ENCODE assay signal across 14 cellular contexts in genomic region chr13:71610876-71611275, GRCh38.
A peak's percentile ranks its signal among the peaks of the same experiment; 100 is the strongest.
DNase-seq lines count a peak whose midpoint lies in the region; ATAC-seq and TF ChIP-seq lines count a peak whose summit lies in the region.
"Had no signal": no experiment of that assay in that cellular context is flagged by ENCODE, and none has a peak within 500 bp of the region (broad histone marks: within the 10 kb centered on the region; RNA-seq: fewer than 3 reads in every experiment).

No MANE protein-coding gene starts in this region.

- H3K79me2 ChIP-seq in GM23338 (replicated peaks; ENCODE audit: insufficient read depth) = no peaks in the 10 kb centered on the region
- H3K79me2 ChIP-seq in MM.1S (ENCODE audit: low read length) = no peaks in the 10 kb centered on the region

- H3K27me3 ChIP-seq in GM23338 (ENCODE audit: insufficient read depth) = no peaks in the 10 kb centered on the region
- no peaks in the 10 kb centered on the region for H3K27me3 ChIP-seq in MM.1S (replicated peaks; ENCODE audit: insufficient read depth, low read length)
- H3K27me3 ChIP-seq: cardiac muscle cell had no signal

- H3K9me2 ChIP-seq in GM23338 (ENCODE audit: insufficient read depth) (no peaks in the 10 kb centered on the region), MM.1S (replicated peaks; ENCODE audit: insufficient read depth, low read length) (no peaks in the 10 kb centered on the region)

- H3K27ac ChIP-seq in GM23338 (ENCODE audit: low read depth) (no peak overlapping the region), MM.1S (ENCODE audit: low read length) (no peak overlapping the region)
- H3K27ac ChIP-seq: C4-2B, cardiac muscle cell had no signal

- H3K9me3 Mint-ChIP-seq in GM23338 (no peaks in the 10 kb centered on the region), glutamatergic neuron (ENCODE audit: unreplicated experiment) (peaks cover 5% of the 10 kb centered on the region)
- H3K9me3 Mint-ChIP-seq: stimulated activated naive CD8-positive, alpha-beta T cell treated with anti-CD3 and anti-CD28 coated beads, Interleukin-15, Interleukin-2, amounts not matched to agents 100 ng/mL and 50 ng/mL, for 24 hours; T-helper 1 cell treated with Interleukin-12 subunit alpha and Interleukin-12 subunit beta and Interleukin-4 antibody, amounts not matched to agents 30 μg/mL and 1 μg/mL, for 36 hours had no signal

- H3K9ac ChIP-seq in MM.1S (ENCODE audit: low read length) = no peak overlapping the region

- H3F3A ChIP-seq in GM23338 (replicated peaks; ENCODE audit: low read depth) (no peaks in the 10 kb centered on the region), MM.1S (ENCODE audit: insufficient read depth, low read length) (no peaks in the 10 kb centered on the region)

- TF ChIP-seq CTCF in GM23338 (conservative IDR thresholded peaks at IDR 0.05; ENCODE audit: low read depth in 2 of 2) (no peak), glutamatergic neuron (IDR thresholded peaks at IDR 0.05; ENCODE audit: partially characterized antibody, unreplicated experiment) (no peak), MM.1S (IDR thresholded peaks at IDR 0.05; ENCODE audit: low read length) (no peak)

- H3K4me3 ChIP-seq in GM23338 = no peak overlapping the region
- H3K4me3 ChIP-seq in MM.1S (ENCODE audit: low read length) = no peak overlapping the region
- H3K4me3 ChIP-seq: cardiac muscle cell had no signal

- DNase-seq in GM23338 (ENCODE audit: low spot score) = no peak
- peak; percentile 4 for DNase-seq in HuH-7 (ENCODE audit: low spot score)
- peak; percentile 86 for DNase-seq in NCI-H69 (lab: John Stamatoyannopoulos, UW)
- no peak for DNase-seq in glutamatergic neuron
- no peak for DNase-seq in MM.1S
- no peak for DNase-seq in GDM1 (lab: John Stamatoyannopoulos, UW)
- DNase-seq: effector CD4-positive, alpha-beta T cell; left cardiac atrium; NCI-H226 had no signal

- H3K9me3 ChIP-seq in MM.1S (replicated peaks; ENCODE audit: insufficient read depth, low read length) = no peaks in the 10 kb centered on the region

- no peak overlapping the region for H3K4me3 Mint-ChIP-seq in GM23338
- H3K4me3 Mint-ChIP-seq in glutamatergic neuron (ENCODE audit: unreplicated experiment) = no peak overlapping the region
- H3K4me3 Mint-ChIP-seq: stimulated activated naive CD8-positive, alpha-beta T cell treated with anti-CD3 and anti-CD28 coated beads, Interleukin-15, Interleukin-2, amounts not matched to agents 100 ng/mL and 50 ng/mL, for 24 hours; T-helper 1 cell treated with Interleukin-12 subunit alpha and Interleukin-12 subunit beta and Interleukin-4 antibody, amounts not matched to agents 30 μg/mL and 1 μg/mL, for 36 hours had no signal

- H3K27me3 Mint-ChIP-seq in GM23338 (ENCODE audit: insufficient read depth, low read depth, poor library complexity) (no peaks in the 10 kb centered on the region), glutamatergic neuron (ENCODE audit: unreplicated experiment) (peaks cover 4% of the 10 kb centered on the region)
- H3K27me3 Mint-ChIP-seq: stimulated activated naive CD8-positive, alpha-beta T cell treated with anti-CD3 and anti-CD28 coated beads, Interleukin-15, Interleukin-2, amounts not matched to agents 100 ng/mL and 50 ng/mL, for 24 hours had no signal

- no peaks in the 10 kb centered on the region for H4K20me1 ChIP-seq in GM23338 (replicated peaks; ENCODE audit: insufficient read depth)
- no peaks in the 10 kb centered on the region for H4K20me1 ChIP-seq in MM.1S (ENCODE audit: insufficient read depth, low read length)

- H2AFZ ChIP-seq in GM23338 (no peak overlapping the region), MM.1S (ENCODE audit: low read length) (no peak overlapping the region)

- ATAC-seq in GM23338 (no peak), GM21529 (IDR thresholded peaks at IDR 0.05; ENCODE audit: unreplicated experiment) (no peak)
- ATAC-seq: left cardiac atrium had no signal

- H3K4me1 ChIP-seq in GM23338 (ENCODE audit: insufficient read depth) (no peaks in the 10 kb centered on the region), MM.1S (ENCODE audit: low read length) (no peaks in the 10 kb centered on the region)

- H3K4me2 ChIP-seq in GM23338 (no peak overlapping the region), MM.1S (ENCODE audit: low read depth, low read length) (no peak overlapping the region)

- H3K36me3 Mint-ChIP-seq in GM23338 (ENCODE audit: low read depth) (no peaks in the 10 kb centered on the region), glutamatergic neuron (ENCODE audit: unreplicated experiment) (no peaks in the 10 kb centered on the region)

- H3K36me3 ChIP-seq in GM23338 (ENCODE audit: insufficient read depth) (no peaks in the 10 kb centered on the region), MM.1S (replicated peaks; ENCODE audit: insufficient read depth, low read length) (no peaks in the 10 kb centered on the region)
- H3K36me3 ChIP-seq: cardiac muscle cell had no signal

- H3K27ac Mint-ChIP-seq in GM23338 = peak overlapping the region; percentile 65
- peak overlapping the region; percentile 21 for H3K27ac Mint-ChIP-seq in glutamatergic neuron (ENCODE audit: unreplicated experiment)
- H3K27ac Mint-ChIP-seq: stimulated activated naive CD8-positive, alpha-beta T cell treated with anti-CD3 and anti-CD28 coated beads, Interleukin-15, Interleukin-2, amounts not matched to agents 100 ng/mL and 50 ng/mL, for 24 hours; T-helper 1 cell treated with Interleukin-12 subunit alpha and Interleukin-12 subunit beta and Interleukin-4 antibody, amounts not matched to agents 30 μg/mL and 1 μg/mL, for 36 hours had no signal

- peaks cover 5% of the 10 kb centered on the region; the same call in 2 of the 3 replicates for H3K4me1 Mint-ChIP-seq in GM23338
- H3K4me1 Mint-ChIP-seq in glutamatergic neuron (ENCODE audit: low read depth, unreplicated experiment) = peaks cover 20% of the 10 kb centered on the region

TF ChIP-seq in GM23338, 12 proteins besides CTCF, POLR2A, EP300 and RAD21 (continues in another document):
- TF ChIP-seq POLR2AphosphoS5 (IDR thresholded peaks at IDR 0.05; ENCODE audit: low read depth) = no peak
- TF ChIP-seq ETS1 (IDR thresholded peaks at IDR 0.05) = no peak
- TF ChIP-seq CREB1 (CRISPR knock-in tag; IDR thresholded peaks at IDR 0.05; ENCODE audit: low read depth) = no peak
- no peak for TF ChIP-seq EZH2 (IDR thresholded peaks at IDR 0.05; ENCODE audit: low read depth, unreplicated experiment)
- TF ChIP-seq NANOG (IDR thresholded peaks at IDR 0.05; ENCODE audit: borderline replicate concordance) = no peak

Comparison
In these comparisons a context has a peak if more than half of its experiments do, and no peak if none do; other contexts are left out.
1. DNase-seq: peak in HuH-7 (single experiment) and NCI-H69 (single experiment); none in GM23338 (single experiment), glutamatergic neuron (single experiment), MM.1S (single experiment) and GDM1 (single experiment).